1 cellular context compared by ENCODE assay signal in the genomic region with DNA sequence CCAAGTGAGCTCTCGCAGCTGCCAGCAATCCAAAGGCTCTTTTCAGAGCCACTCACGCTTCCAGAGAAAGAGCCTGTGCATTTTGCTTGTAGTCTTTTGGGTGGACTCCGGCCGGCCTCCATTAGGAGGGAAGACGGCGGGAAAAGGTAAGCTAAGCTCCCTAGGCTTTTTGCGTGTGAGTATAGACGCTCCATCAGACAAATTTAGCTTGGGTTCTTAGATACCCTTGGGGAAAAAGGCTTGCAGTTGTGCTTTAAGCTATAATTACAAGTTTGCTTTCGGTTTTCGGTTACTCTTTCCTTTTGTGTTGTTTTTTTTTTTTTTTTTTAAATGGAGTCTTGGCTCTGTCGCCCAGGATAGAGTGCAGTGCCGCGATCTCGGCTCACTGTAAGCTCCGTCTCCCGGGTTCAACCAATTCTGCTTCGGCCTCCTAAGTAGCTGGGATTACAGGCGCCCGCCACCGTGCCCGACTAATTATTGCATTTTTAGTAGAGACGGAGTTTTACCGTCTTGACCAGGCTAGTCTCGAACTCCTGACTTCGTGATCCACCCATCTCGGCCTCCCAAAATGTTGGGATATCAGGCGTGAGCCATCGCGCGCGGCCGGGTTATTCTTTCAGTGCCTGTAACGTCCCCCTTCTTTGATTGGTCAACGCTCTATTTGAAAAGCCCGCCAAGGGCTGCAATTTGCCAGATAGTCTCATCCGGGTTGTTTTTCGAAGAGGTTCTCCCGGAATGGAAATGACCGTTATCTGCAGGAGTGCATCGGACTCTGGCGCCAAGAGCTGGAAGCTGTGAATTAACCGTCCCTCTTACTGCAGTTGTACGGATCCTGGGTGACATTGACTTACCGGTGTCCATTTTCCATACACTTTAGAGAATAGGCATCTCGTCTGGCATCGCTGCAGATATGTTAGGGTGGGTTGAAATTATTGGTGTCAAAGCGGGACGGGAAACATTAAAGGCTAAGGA.
TF ChIP-seq lines count a peak whose summit lies in the region.

No MANE protein-coding gene starts in this region.

TF ChIP-seq in liver, 16 proteins besides CTCF, POLR2A, EP300 and RAD21 (continued from another document):
- TF ChIP-seq TAF1 (conservative IDR thresholded peaks at IDR 0.05): no peak
- peak in 1 of 2 donors; percentile 26 for TF ChIP-seq GABPA (IDR thresholded peaks at IDR 0.05 in 1 of 2, conservative IDR thresholded peaks at IDR 0.05 in 1 of 2)
- peak; percentile 68 for TF ChIP-seq SP1 (IDR thresholded peaks at IDR 0.05)
- TF ChIP-seq, protein P1, sequence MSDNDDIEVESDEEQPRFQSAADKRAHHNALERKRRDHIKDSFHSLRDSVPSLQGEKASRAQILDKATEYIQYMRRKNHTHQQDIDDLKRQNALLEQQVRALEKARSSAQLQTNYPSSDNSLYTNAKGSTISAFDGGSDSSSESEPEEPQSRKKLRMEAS (IDR thresholded peaks at IDR 0.05): no peak
- TF ChIP-seq HNF4A (conservative IDR thresholded peaks at IDR 0.05): peak in 1 of 2 donors; percentile 29
- TF ChIP-seq, protein P2, sequence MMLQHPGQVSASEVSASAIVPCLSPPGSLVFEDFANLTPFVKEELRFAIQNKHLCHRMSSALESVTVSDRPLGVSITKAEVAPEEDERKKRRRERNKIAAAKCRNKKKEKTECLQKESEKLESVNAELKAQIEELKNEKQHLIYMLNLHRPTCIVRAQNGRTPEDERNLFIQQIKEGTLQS (IDR thresholded peaks at IDR 0.05): peak; percentile 33
- no peak for TF ChIP-seq FOXA2 (IDR thresholded peaks at IDR 0.05)
- no peak for TF ChIP-seq JUND (IDR thresholded peaks at IDR 0.05)
- peak; percentile 42 for TF ChIP-seq YY1 (IDR thresholded peaks at IDR 0.05)
- no peak for TF ChIP-seq FOXA1 (IDR thresholded peaks at IDR 0.05)
